In genomic region chr1:46062651-46063319, GRCh38 we compare ENCODE assay signal across 8 cellular contexts.
DNase-seq lines count a peak whose midpoint lies in the region; ATAC-seq and TF ChIP-seq lines count a peak whose summit lies in the region.

No MANE protein-coding gene starts in this region.

- H3K9ac ChIP-seq in mammary epithelial cell (ENCODE audit: insufficient read depth, low read length): no peak overlapping the region

- intact Hi-C loops in MCF 10A (cut with micrococcal nuclease): no loop called here
- intact Hi-C loops in mammary epithelial cell (cut with micrococcal nuclease): no loop called here

- H3K36me3 ChIP-seq in mammary epithelial cell (ENCODE audit: insufficient read depth, low read length): peaks cover 3% of the 10 kb centered on the region

- H3K4me1 Mint-ChIP-seq in MCF 10A (ENCODE audit: insufficient read depth, unreplicated experiment) (peaks cover 4% of the 10 kb centered on the region), glutamatergic neuron (ENCODE audit: low read depth, unreplicated experiment) (no peaks in the 10 kb centered on the region)

- H3K79me2 ChIP-seq in mammary epithelial cell (ENCODE audit: insufficient read depth, low read length): no peaks in the 10 kb centered on the region

- H3K4me3 Mint-ChIP-seq in MCF 10A (ENCODE audit: unreplicated experiment): no peak overlapping the region
- H3K4me3 Mint-ChIP-seq in glutamatergic neuron (ENCODE audit: unreplicated experiment): no peak overlapping the region

- dilution Hi-C loops in mammary epithelial cell (cut with HindIII; ENCODE audit: low sequenced_read_pairs): loop anchor here (10.0 kb wide), 1 partner anchor 52 kb away; no protein-coding TSS in a partner anchor

- no peak overlapping the region for H2AFZ ChIP-seq in mammary epithelial cell (ENCODE audit: low read depth, low read length)

- no peaks in the 10 kb centered on the region for H3K27me3 ChIP-seq in mammary epithelial cell (ENCODE audit: insufficient read depth, low read length)

- no peak overlapping the region for H3K4me3 ChIP-seq in mammary epithelial cell (replicated peaks in 1 of 3; ENCODE audit: insufficient read depth in 1 of 3, low read depth in 2 of 3, low read length in 3 of 3)

- no peak overlapping the region for H3K27ac ChIP-seq in mammary epithelial cell (ENCODE audit: insufficient read depth, low read depth, low read length)
- H3K27ac ChIP-seq in RWPE1: peak overlapping the region; percentile 55

- no peaks in the 10 kb centered on the region for H3K9me3 ChIP-seq in mammary epithelial cell (replicated peaks; ENCODE audit: insufficient read depth, low read length)

- H3K36me3 Mint-ChIP-seq in MCF 10A (ENCODE audit: insufficient read depth, unreplicated experiment) (no peaks in the 10 kb centered on the region), glutamatergic neuron (ENCODE audit: unreplicated experiment) (peaks cover 18% of the 10 kb centered on the region)

- H3K4me2 ChIP-seq in mammary epithelial cell (ENCODE audit: insufficient read depth, low read depth, low read length): no peak overlapping the region

- ATAC-seq in HG02973 (IDR thresholded peaks at IDR 0.05; ENCODE audit: unreplicated experiment): no peak

- H3K4me1 ChIP-seq in mammary epithelial cell (ENCODE audit: insufficient read depth, low read length): no peaks in the 10 kb centered on the region

- H3K27ac Mint-ChIP-seq in MCF 10A (ENCODE audit: low read depth, unreplicated experiment) (peak overlapping the region; percentile 9), glutamatergic neuron (ENCODE audit: unreplicated experiment) (peak overlapping the region; percentile 28)

- H3K27me3 Mint-ChIP-seq in MCF 10A (ENCODE audit: insufficient read depth, unreplicated experiment) (no peaks in the 10 kb centered on the region), glutamatergic neuron (ENCODE audit: unreplicated experiment) (peaks cover 11% of the 10 kb centered on the region)

- DNase-seq in MCF 10A (ENCODE audit: unreplicated experiment): no peak
- no peak for DNase-seq in mammary epithelial cell
- DNase-seq in RWPE1 (ENCODE audit: low spot score): no peak
- no peak for DNase-seq in glutamatergic neuron
- DNase-seq in NCI-H1930 (lab: John Stamatoyannopoulos, UW): no peak
- no peak for DNase-seq in effector CD4-positive, alpha-beta T cell
- no peak for DNase-seq in NCI-H1092 (lab: John Stamatoyannopoulos, UW)

- no peaks in the 10 kb centered on the region for H4K20me1 ChIP-seq in mammary epithelial cell (ENCODE audit: insufficient read depth, low read length)

- no peak for TF ChIP-seq CTCF in MCF 10A (IDR thresholded peaks at IDR 0.05; ENCODE audit: unreplicated experiment)
- TF ChIP-seq CTCF in mammary epithelial cell (conservative IDR thresholded peaks at IDR 0.05 in 1 of 2, IDR thresholded peaks at IDR 0.05 in 1 of 2; ENCODE audit: extremely low read depth in 1 of 2, insufficient read depth in 1 of 2, low read depth in 1 of 2, low read length in 2 of 2): no peak
- no peak for TF ChIP-seq CTCF in RWPE1 (conservative IDR thresholded peaks at IDR 0.05; ENCODE audit: low read depth)
- TF ChIP-seq CTCF in glutamatergic neuron (IDR thresholded peaks at IDR 0.05; ENCODE audit: partially characterized antibody, unreplicated experiment): no peak

- CTCF ChIA-PET in MCF 10A (lab: Yijun Ruan, JAX) (interaction anchor here (0.7 to 1.0 kb wide), 3 partner anchors 10 to 157 kb away, joined by 3 read pairs; no protein-coding TSS in a partner anchor), mammary epithelial cell (lab: Charles Lee; ENCODE audit: low non-redundant PET) (no interaction called here), RWPE1 (lab: Yijun Ruan, JAX) (interaction anchor here (0.9 kb wide), 1 partner anchor 9 kb away, joined by 6 read pairs; no protein-coding TSS in a partner anchor)

- POLR2A ChIA-PET in MCF 10A (lab: Yijun Ruan, JAX): interaction anchor here (0.6 to 1.6 kb wide), 4 partner anchors 12 to 460 kb away, joined by 3 to 5 read pairs (median 4); no protein-coding TSS in a partner anchor
- POLR2A ChIA-PET in RWPE1 (lab: Yijun Ruan, JAX; ENCODE audit: low non-redundant PET): no interaction called here

- WGBS in mammary epithelial cell (ENCODE audit: low coverage, missing lambda C conversion rate): 96% methylated on average over 4 of the region's 4 CpGs

- BruUV-seq in MCF 10A (replicated peaks; lab: Mats Ljungman, UMichigan) (no TSS peak), mammary epithelial cell (replicated peaks; lab: Mats Ljungman, UMichigan) (no TSS peak)

- in situ Hi-C loops in mammary epithelial cell (cut with MboI; ENCODE audit: low sequenced_read_pairs in 2 of 2): no loop called here

- no peaks in the 10 kb centered on the region for H3K9me3 Mint-ChIP-seq in MCF 10A (ENCODE audit: unreplicated experiment)
- H3K9me3 Mint-ChIP-seq in glutamatergic neuron (ENCODE audit: unreplicated experiment): peaks cover 3% of the 10 kb centered on the region
